Comparison of ENCODE assay signal across 8 cellular contexts in the genomic region with DNA sequence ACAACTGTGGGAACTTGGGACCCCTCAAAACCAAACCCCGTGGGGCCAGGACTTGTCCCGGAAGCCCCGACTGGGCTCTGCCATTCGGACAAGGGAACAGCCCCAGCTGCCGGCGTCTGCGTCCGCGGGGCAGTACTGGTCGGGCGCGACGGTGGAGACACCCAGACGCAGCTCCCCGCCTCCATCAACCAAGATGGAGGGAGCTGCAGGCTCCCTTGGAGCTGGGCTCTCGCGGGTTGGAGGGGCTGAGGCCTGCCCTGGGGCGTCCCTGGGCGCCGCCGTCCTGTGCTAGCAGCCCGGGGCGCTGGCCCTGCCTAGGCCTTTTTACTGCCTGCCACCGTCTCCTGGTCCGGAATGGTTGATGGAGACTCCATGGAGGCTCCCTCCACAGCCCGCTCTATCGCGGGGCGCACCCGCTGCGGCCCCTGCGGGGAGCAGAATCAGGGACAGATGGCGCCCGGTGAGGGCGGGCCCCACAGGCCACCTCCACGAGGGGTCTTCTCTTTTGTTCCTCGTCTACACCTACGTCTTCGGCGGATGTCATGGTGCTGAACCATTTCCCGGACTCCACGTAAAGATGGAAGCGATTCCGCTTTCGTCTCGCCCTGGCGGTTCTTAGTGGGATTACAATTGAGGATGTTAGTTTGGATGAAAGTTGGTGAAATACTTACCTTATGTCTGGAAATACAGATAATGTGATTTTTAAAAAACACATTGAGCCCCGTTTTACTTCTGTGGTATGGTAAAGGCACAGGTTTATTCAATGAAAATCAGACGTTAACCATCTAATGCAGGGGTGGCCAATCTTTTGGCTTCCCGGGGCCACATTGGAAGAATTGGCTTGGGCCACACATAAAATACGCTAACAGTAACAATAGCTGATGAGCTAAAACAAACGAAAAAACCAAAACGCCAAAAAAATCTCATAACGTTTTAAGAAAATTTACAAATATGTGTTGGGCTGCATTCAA. TPM values are rescaled to one million over a fixed set of nuclear protein-coding genes. Genes with fewer than 3 reads are reported as not detected.
DNase-seq lines count a peak whose midpoint lies in the region; ATAC-seq and TF ChIP-seq lines count a peak whose summit lies in the region.

No MANE protein-coding gene starts in this region.

- H3K9me3 ChIP-seq in BE2C = no peaks in the 10 kb centered on the region
- H3K9me3 ChIP-seq in mesodermal cell (ENCODE audit: control insufficient read depth, low read length) = no peaks in the 10 kb centered on the region

- peaks cover 23% of the 10 kb centered on the region for H3K27me3 Mint-ChIP-seq in endothelial cell (ENCODE audit: unreplicated experiment)

- H3K4me3 Mint-ChIP-seq in endothelial cell (ENCODE audit: unreplicated experiment) = peak overlapping the region; percentile 97

- TF ChIP-seq CTCF in BE2C (IDR thresholded peaks at IDR 0.05; ENCODE audit: low read depth, low read length) = peak; percentile 69
- peak; percentile 95 for TF ChIP-seq CTCF in endothelial cell (IDR thresholded peaks at IDR 0.05; ENCODE audit: unreplicated experiment)

- H3K27ac Mint-ChIP-seq in endothelial cell (ENCODE audit: unreplicated experiment) = peak overlapping the region; percentile 99

- H3K4me1 ChIP-seq in BE2C (no peaks in the 10 kb centered on the region), mesodermal cell (ENCODE audit: control insufficient read depth, insufficient read depth, low read length, poor library complexity, severe bottlenecking) (peaks cover 7% of the 10 kb centered on the region)

- no peaks in the 10 kb centered on the region for H3K9me3 Mint-ChIP-seq in endothelial cell (ENCODE audit: unreplicated experiment)

- DNase-seq in BE2C = peak; percentile 78
- peak; percentile 96 for DNase-seq in NCI-H748 (lab: John Stamatoyannopoulos, UW; ENCODE audit: unreplicated experiment)
- peak; percentile 36 to 55 for DNase-seq in activated CD8-positive, alpha-beta memory T cell treated with anti-CD3 and anti-CD28 coated beads for 4 hours (ENCODE audit: low read depth in 2 of 2)
- peak; percentile 66 for DNase-seq in endothelial cell (ENCODE audit: low spot score)
- peak; percentile 40 to 56 for DNase-seq in stimulated activated CD8-positive, alpha-beta memory T cell treated with anti-CD3 and anti-CD28 coated beads, Interleukin-15, amount 100 ng/mL, for 4 hours (ENCODE audit: low read depth in 2 of 2)

- H3K4me3 ChIP-seq in BE2C (ENCODE audit: low read depth, low read length) = peak overlapping the region; percentile 87
- H3K4me3 ChIP-seq in mesodermal cell (ENCODE audit: extremely low read depth, insufficient read depth, low read length, poor library complexity, severe bottlenecking) = peak overlapping the region; percentile 83

- peak; percentile 7 for ATAC-seq in GM19025 (IDR thresholded peaks at IDR 0.05; ENCODE audit: low read depth, unreplicated experiment)
- ATAC-seq in HG03280 (IDR thresholded peaks at IDR 0.05; ENCODE audit: unreplicated experiment) = peak; percentile 20

- peaks cover 22% of the 10 kb centered on the region for H3K4me1 Mint-ChIP-seq in endothelial cell (ENCODE audit: unreplicated experiment)

- 24 to 55% methylated on average over 31 to 37 of the region's 54 CpGs for WGBS in mesodermal cell (ENCODE audit: insufficient coverage in 2 of 2), 2 experiments

- peak overlapping the region; percentile 96 for H3K27ac ChIP-seq in mesodermal cell (ENCODE audit: low read depth, low read length, severe bottlenecking)

- H3K36me3 Mint-ChIP-seq in endothelial cell (ENCODE audit: low read depth, unreplicated experiment) = peaks cover 19% of the 10 kb centered on the region

- H3K27me3 ChIP-seq in BE2C = no peaks in the 10 kb centered on the region

- H3K36me3 ChIP-seq in BE2C (no peaks in the 10 kb centered on the region), mesodermal cell (ENCODE audit: control insufficient read depth, insufficient read depth, low read length) (peaks cover 5% of the 10 kb centered on the region)

RNA-seq across cellular contexts. Expression of gene ZMYM5, which starts 1.2 kb away (rescaled TPM):
- 24.5 TPM for polyA plus RNA-seq in BE2C (2012; ENCODE audit: insufficient read depth, insufficient read length, low read depth)
- total RNA-seq in endothelial cell (ENCODE audit: unreplicated experiment) = 17.3 TPM
- polyA plus RNA-seq in mesodermal cell (2013, experiment 1 of 2) = 14.4 TPM
- polyA plus RNA-seq in mesodermal cell (2013, experiment 2 of 2) = 15.4 TPM

Comparison
In these comparisons a context has a peak if more than half of its experiments do, and no peak if none do; other contexts are left out.
1. Peak in every context shown above with its lines: DNase-seq, ATAC-seq, H3K4me3 ChIP-seq and H3K27ac ChIP-seq.
2. DNase-seq: peak in every context shown above with its lines; median percentile 96 in NCI-H748; 78 in BE2C; 66 in endothelial cell; 48 in stimulated activated CD8-positive, alpha-beta memory T cell treated with anti-CD3 and anti-CD28 coated beads, Interleukin-15, amount 100 ng/mL, for 4 hours; 46 in activated CD8-positive, alpha-beta memory T cell treated with anti-CD3 and anti-CD28 coated beads for 4 hours.